19 cellular contexts compared by ENCODE assay signal in genomic region chr10:123038782-123039631, GRCh38. TPM values are rescaled to one million over a fixed set of nuclear protein-coding genes. Genes with fewer than 3 reads are reported as not detected.
A peak's percentile ranks its signal among the peaks of the same experiment; 100 is the strongest.
DNase-seq lines count a peak whose midpoint lies in the region; ATAC-seq, FAIRE-seq and TF ChIP-seq lines count a peak whose summit lies in the region.
"Had no signal": no experiment of that assay in that cellular context is flagged by ENCODE, and none has a peak within 500 bp of the region (broad histone marks: within the 10 kb centered on the region; RNA-seq: fewer than 3 reads in every experiment).

No MANE protein-coding gene starts in this region.

- H3K4me3 Mint-ChIP-seq in endodermal cell: no peak overlapping the region
- H3K4me3 Mint-ChIP-seq in natural killer cell treated with Interleukin-12 subunit alpha and Interleukin-12 subunit beta and Interleukin-15 and Interleukin-18, amount 100 ng/mL, for 72 hours: peak overlapping the region; percentile 28
- no peak overlapping the region for H3K4me3 Mint-ChIP-seq in Caco-2 (ENCODE audit: unreplicated experiment)
- H3K4me3 Mint-ChIP-seq: activated CD4-positive, alpha-beta memory T cell treated with anti-CD3 and anti-CD28 coated beads, Interleukin-2, amount 10 ng/mL, durations not matched to agents 7 days and 5 days; activated T-cell treated with anti-CD3 and anti-CD28 coated beads, Interleukin-2, amount 50 U/mL, for 72 hours had no signal

- no peak overlapping the region for H3K27ac ChIP-seq in endodermal cell (ENCODE audit: low read depth, low read length)
- H3K27ac ChIP-seq: pancreas, SK-N-MC, skin epidermis, testis had no signal

- H3K27ac Mint-ChIP-seq in endodermal cell: peak overlapping the region; percentile 36
- H3K27ac Mint-ChIP-seq in natural killer cell treated with Interleukin-12 subunit alpha and Interleukin-12 subunit beta and Interleukin-15 and Interleukin-18, amount 100 ng/mL, for 72 hours: peak overlapping the region in 1 of 2 donors; percentile 48
- no peak overlapping the region for H3K27ac Mint-ChIP-seq in Caco-2 (ENCODE audit: unreplicated experiment)
- H3K27ac Mint-ChIP-seq: activated CD4-positive, alpha-beta memory T cell treated with anti-CD3 and anti-CD28 coated beads, Interleukin-2, amount 10 ng/mL, durations not matched to agents 7 days and 5 days; activated T-cell treated with anti-CD3 and anti-CD28 coated beads, Interleukin-2, amount 50 U/mL, for 72 hours had no signal

- ATAC-seq in natural killer cell treated with Interleukin-12 subunit alpha and Interleukin-12 subunit beta and Interleukin-15 and Interleukin-18, amount 100 ng/mL, for 72 hours: peak; percentile 60 to 66
- ATAC-seq in GM19035 (IDR thresholded peaks at IDR 0.05; ENCODE audit: unreplicated experiment): no peak
- ATAC-seq: activated T-cell treated with anti-CD3 and anti-CD28 coated beads, Interleukin-2, amount 50 U/mL, for 72 hours had no signal

- H3K4me1 ChIP-seq in endodermal cell (ENCODE audit: control insufficient read depth, insufficient read depth, low read length) (no peaks in the 10 kb centered on the region), Caco-2 (no peaks in the 10 kb centered on the region)
- H3K4me1 ChIP-seq: pancreas, testis had no signal

- H3K9ac ChIP-seq in endodermal cell (ENCODE audit: extremely low read depth, low read length, poor library complexity, severe bottlenecking): no peak overlapping the region

- TF ChIP-seq CTCF in endodermal cell (conservative IDR thresholded peaks at IDR 0.05) (no peak), Caco-2 (IDR thresholded peaks at IDR 0.05; ENCODE audit: insufficient read depth in 1 of 2, low read depth in 1 of 2, low read length in 1 of 2, severe bottlenecking in 1 of 2, unreplicated experiment in 1 of 2) (no peak)

- POLR2A ChIA-PET in Caco-2 (lab: Charles Lee): no interaction called here

- H3K4me1 Mint-ChIP-seq in endodermal cell (no peaks in the 10 kb centered on the region), Caco-2 (ENCODE audit: low read depth, unreplicated experiment) (no peaks in the 10 kb centered on the region)
- H3K4me1 Mint-ChIP-seq in natural killer cell treated with Interleukin-12 subunit alpha and Interleukin-12 subunit beta and Interleukin-15 and Interleukin-18, amount 100 ng/mL, for 72 hours (ENCODE audit: low read depth in 2 of 2): peaks cover 10 to 11% of the 10 kb centered on the region in 2 donors

- DNase-seq in GM19239 (ENCODE audit: insufficient read length, low spot score): no peak
- peak; percentile 84 for DNase-seq in KBM-7
- DNase-seq in endodermal cell: peak; percentile 51
- no peak for DNase-seq in natural killer cell treated with Interleukin-12 subunit alpha and Interleukin-12 subunit beta and Interleukin-15 and Interleukin-18, amount 100 ng/mL, for 72 hours (ENCODE audit: low spot score)
- DNase-seq in activated gamma-delta T cell (lab: John Stamatoyannopoulos, UW): no peak
- no peak for DNase-seq in Caco-2
- DNase-seq: activated CD4-positive, alpha-beta memory T cell treated with anti-CD3 and anti-CD28 coated beads, Interleukin-2, amount 10 ng/mL, durations not matched to agents 7 days and 5 days; activated T-cell treated with anti-CD3 and anti-CD28 coated beads, Interleukin-2, amount 50 U/mL, for 72 hours; AML-193; hippocampal formation; Karpas-422; mucosa of descending colon; NCI-H146; pancreas; stimulated activated CD4-positive, alpha-beta T cell treated with anti-CD3 and anti-CD28 coated beads, Interleukin-4, amount 100 ng/mL, for 4 hours; testis had no signal

- peaks cover 41% of the 10 kb centered on the region for H3K36me3 Mint-ChIP-seq in endodermal cell (ENCODE audit: low read depth)
- no peaks in the 10 kb centered on the region for H3K36me3 Mint-ChIP-seq in natural killer cell treated with Interleukin-12 subunit alpha and Interleukin-12 subunit beta and Interleukin-15 and Interleukin-18, amount 100 ng/mL, for 72 hours
- H3K36me3 Mint-ChIP-seq in Caco-2 (ENCODE audit: insufficient read depth, unreplicated experiment): peaks cover 6% of the 10 kb centered on the region

- WGBS in endodermal cell (ENCODE audit: insufficient coverage in 1 of 2, insufficient read length in 1 of 2), 2 experiments: 73 to 78% methylated on average over 14 to 18 of the region's 18 CpGs

- H3K9me3 ChIP-seq in endodermal cell (ENCODE audit: control insufficient read depth, low read length) (no peaks in the 10 kb centered on the region), Caco-2 (no peaks in the 10 kb centered on the region)
- H3K9me3 ChIP-seq: mucosa of descending colon, pancreas, testis had no signal

- H3K36me3 ChIP-seq in endodermal cell (ENCODE audit: control insufficient read depth, insufficient read depth, low read length) (peaks cover 16% of the 10 kb centered on the region), Caco-2 (ENCODE audit: control insufficient read depth, insufficient read depth, low read length) (no peaks in the 10 kb centered on the region)

- no peaks in the 10 kb centered on the region for H3K27me3 Mint-ChIP-seq in endodermal cell (ENCODE audit: insufficient read depth)
- H3K27me3 Mint-ChIP-seq in natural killer cell treated with Interleukin-12 subunit alpha and Interleukin-12 subunit beta and Interleukin-15 and Interleukin-18, amount 100 ng/mL, for 72 hours: no peaks in the 10 kb centered on the region
- H3K27me3 Mint-ChIP-seq in Caco-2 (ENCODE audit: insufficient read depth, unreplicated experiment): no peaks in the 10 kb centered on the region
- H3K27me3 Mint-ChIP-seq: activated CD4-positive, alpha-beta memory T cell treated with anti-CD3 and anti-CD28 coated beads, Interleukin-2, amount 10 ng/mL, durations not matched to agents 7 days and 5 days had no signal

- peak; percentile 78 for FAIRE-seq in GM19239 (lab: Jason Lieb, UNC)
- FAIRE-seq: pancreas had no signal

- no peaks in the 10 kb centered on the region for H3K9me3 Mint-ChIP-seq in endodermal cell
- H3K9me3 Mint-ChIP-seq in natural killer cell treated with Interleukin-12 subunit alpha and Interleukin-12 subunit beta and Interleukin-15 and Interleukin-18, amount 100 ng/mL, for 72 hours: no peaks in the 10 kb centered on the region
- H3K9me3 Mint-ChIP-seq in Caco-2 (ENCODE audit: unreplicated experiment): no peaks in the 10 kb centered on the region
- H3K9me3 Mint-ChIP-seq: activated CD4-positive, alpha-beta memory T cell treated with anti-CD3 and anti-CD28 coated beads, Interleukin-2, amount 10 ng/mL, durations not matched to agents 7 days and 5 days; activated T-cell treated with anti-CD3 and anti-CD28 coated beads, Interleukin-2, amount 50 U/mL, for 72 hours had no signal

- in situ Hi-C loops in KBM-7 (cut with MboI; ENCODE audit: low pct_unique_long_range_greater_than_20kb, low sequenced_read_pairs): loop anchor here (25.0 kb wide), 1 partner anchor 523 kb away; no protein-coding TSS in a partner anchor

- H3K27me3 ChIP-seq in endodermal cell (ENCODE audit: control insufficient read depth, insufficient read depth, low read length, poor library complexity, severe bottlenecking): no peaks in the 10 kb centered on the region
- no peaks in the 10 kb centered on the region for H3K27me3 ChIP-seq in Caco-2 (replicated peaks; ENCODE audit: control insufficient read depth, insufficient read depth, low read length)
- H3K27me3 ChIP-seq: pancreas, testis had no signal

- CTCF ChIA-PET in Caco-2 (lab: Charles Lee): no interaction called here

- intact Hi-C loops in Caco-2 (cut with micrococcal nuclease; ENCODE audit: unreplicated experiment): no loop called here

- no TSS peak for BruUV-seq in Caco-2 (replicated peaks; lab: Mats Ljungman, UMichigan)

- no peak overlapping the region for H3K4me3 ChIP-seq in endodermal cell (ENCODE audit: low read length)
- H3K4me3 ChIP-seq in Caco-2 (ENCODE audit: low read depth, low read length): no peak overlapping the region
- H3K4me3 ChIP-seq: mucosa of descending colon, pancreas, SK-N-MC, skin epidermis, testis had no signal

RNA-seq across cellular contexts. Expression of gene ACADSB, which starts 30.2 kb away (rescaled TPM):
- total RNA-seq in endodermal cell: 10 to 100 TPM; 40.4 to 58.7 TPM
- 11.8 TPM for polyA plus RNA-seq in endodermal cell (2013, experiment 1 of 2)
- 8.9 TPM for polyA plus RNA-seq in endodermal cell (2013, experiment 2 of 2)
- total RNA-seq in natural killer cell treated with Interleukin-12 subunit alpha and Interleukin-12 subunit beta and Interleukin-15 and Interleukin-18, amount 100 ng/mL, for 72 hours: 10 to 100 TPM; 15.0 to 24.0 TPM
- 23.5 and 25.3 TPM in 2 replicates for total RNA-seq in Caco-2 (2022)

RNA-seq across cellular contexts. Expression of gene IKZF5, which starts 30.4 kb away (rescaled TPM):
- 10 to 100 TPM; 10.3 to 14.4 TPM for total RNA-seq in endodermal cell
- 11.1 TPM for polyA plus RNA-seq in endodermal cell (2013, experiment 1 of 2)
- 10.8 TPM for polyA plus RNA-seq in endodermal cell (2013, experiment 2 of 2)
- 10 to 100 TPM; 21.4 to 22.1 TPM for total RNA-seq in natural killer cell treated with Interleukin-12 subunit alpha and Interleukin-12 subunit beta and Interleukin-15 and Interleukin-18, amount 100 ng/mL, for 72 hours
- total RNA-seq in Caco-2 (2022): 10.4 and 11.6 TPM in 2 replicates

RNA-seq across cellular contexts. Expression of gene PSTK, which starts 58.8 kb away (rescaled TPM):
- total RNA-seq in endodermal cell (1 to 10 TPM; 7.0 to 7.1 TPM), Caco-2 (2022) (8.2 and 9.1 TPM in 2 replicates)
- 7.4 TPM for polyA plus RNA-seq in endodermal cell (2013, experiment 1 of 2)
- 10.5 TPM for polyA plus RNA-seq in endodermal cell (2013, experiment 2 of 2)
- total RNA-seq in natural killer cell treated with Interleukin-12 subunit alpha and Interleukin-12 subunit beta and Interleukin-15 and Interleukin-18, amount 100 ng/mL, for 72 hours: 1 to 10 TPM; 3.4 to 3.5 TPM

Comparison
In these comparisons a context has a peak if more than half of its experiments do, and no peak if none do; other contexts are left out.
1. DNase-seq: peak in KBM-7 (single experiment) and endodermal cell (single experiment); none in GM19239 (single experiment), natural killer cell treated with Interleukin-12 subunit alpha and Interleukin-12 subunit beta and Interleukin-15 and Interleukin-18, amount 100 ng/mL, for 72 hours (single experiment), activated gamma-delta T cell (single experiment) and Caco-2 (0 of 2).